Comparison of ENCODE assay signal across 26 cellular contexts in the genomic region with DNA sequence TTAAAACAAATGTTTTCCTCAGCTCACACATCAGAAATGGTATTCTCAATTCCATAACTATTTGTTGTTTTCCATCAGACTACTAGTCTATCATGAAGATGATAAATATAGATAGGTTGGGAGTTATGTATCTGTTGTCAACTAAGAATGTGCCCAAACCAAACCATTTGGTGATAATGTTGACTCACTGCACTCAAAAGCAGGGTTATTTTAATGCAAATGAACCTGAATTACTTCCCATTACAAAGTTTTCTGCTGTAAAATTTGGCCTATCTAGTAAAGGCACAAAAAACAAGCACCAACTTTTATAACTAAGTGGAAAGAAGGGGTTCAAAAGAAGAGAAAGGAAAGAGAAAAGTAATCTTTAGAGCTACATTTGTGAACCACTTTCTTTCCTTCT.
"Had no signal": no experiment of that assay in that cellular context is flagged by ENCODE, and none has a peak within 500 bp of the region (broad histone marks: within the 10 kb centered on the region; RNA-seq: fewer than 3 reads in every experiment).

No MANE protein-coding gene starts in this region.

- H3K4me3 ChIP-seq: esophagus squamous epithelium, gastroesophageal sphincter, lung, pancreas, right lobe of liver, spleen, testis, tibial nerve, upper lobe of right lung, vagina had no signal

- H3K27me3 Mint-ChIP-seq: dendritic cell treated with granulocyte-macrophage colony-stimulating factor and Interleukin-4, amounts not matched to agents 40 ng/mL and 50 ng/mL, for 4 days; effector memory CD8-positive, alpha-beta T cell; naive B cell; progenitor cell of endocrine pancreas; stimulated activated naive B cell treated with anti-CD40 and anti-IgM and Interleukin-4, amounts not matched to agents 10 μg/mL and 1 μg/mL and 100 μg/mL, for 72 hours; stimulated activated naive CD8-positive, alpha-beta T cell treated with anti-CD3 and anti-CD28 coated beads, Interleukin-15, amount 100 ng/mL, for 72 hours had no signal

- H3K27ac Mint-ChIP-seq: dendritic cell treated with granulocyte-macrophage colony-stimulating factor and Interleukin-4, amounts not matched to agents 40 ng/mL and 50 ng/mL, for 4 days; effector memory CD8-positive, alpha-beta T cell; nephron; stimulated activated naive B cell treated with anti-CD40 and anti-IgM and Interleukin-4, amounts not matched to agents 10 μg/mL and 1 μg/mL and 100 μg/mL, for 72 hours; stimulated activated naive CD8-positive, alpha-beta T cell treated with anti-CD3 and anti-CD28 coated beads, Interleukin-15, amount 100 ng/mL, for 72 hours had no signal

- H3K4me1 Mint-ChIP-seq: naive B cell; nephron; stimulated activated naive B cell treated with anti-CD40 and anti-IgM and Interleukin-4, amounts not matched to agents 10 μg/mL and 1 μg/mL and 100 μg/mL, for 72 hours; stimulated activated naive CD8-positive, alpha-beta T cell treated with anti-CD3 and anti-CD28 coated beads, Interleukin-15, amount 100 ng/mL, for 72 hours had no signal

- DNase-seq: effector memory CD8-positive, alpha-beta T cell; esophagus squamous epithelium; foreskin fibroblast; glutamatergic neuron; left colon; left ventricle myocardium superior; mesenchymal stem cell; naive B cell; occipital lobe; pancreas; right lobe of liver; spleen; stimulated activated CD4-positive, alpha-beta T cell treated with anti-CD3 and anti-CD28 coated beads, Interleukin-15, amount 100 ng/mL, for 24 hours; stimulated activated CD4-positive, alpha-beta T cell treated with anti-CD3 and anti-CD28 coated beads, Interleukin-1b, Interleukin-23, amount 100 ng/mL, for 48 hours; stimulated activated CD4-positive, alpha-beta T cell treated with anti-CD3 and anti-CD28 coated beads, Interleukin-4, amount 100 ng/mL, for 24 hours; stimulated activated naive B cell treated with anti-CD40 and anti-IgM and Interleukin-4, amounts not matched to agents 10 μg/mL and 1 μg/mL and 100 μg/mL, for 72 hours; stimulated activated naive CD8-positive, alpha-beta T cell treated with anti-CD3 and anti-CD28 coated beads, Interleukin-15, amount 100 ng/mL, for 72 hours; testis; upper lobe of right lung had no signal

- H3K27me3 ChIP-seq: esophagus squamous epithelium, gastroesophageal sphincter, pancreas, right lobe of liver, spleen, testis, tibial nerve, upper lobe of right lung, vagina had no signal

- H3K9me3 ChIP-seq: esophagus squamous epithelium, gastroesophageal sphincter, right lobe of liver, testis, tibial nerve, upper lobe of right lung, vagina had no signal

- H3K36me3 ChIP-seq: vagina had no signal

- H3K4me3 Mint-ChIP-seq: dendritic cell treated with granulocyte-macrophage colony-stimulating factor and Interleukin-4, amounts not matched to agents 40 ng/mL and 50 ng/mL, for 4 days; effector memory CD8-positive, alpha-beta T cell; naive B cell; nephron; stimulated activated naive B cell treated with anti-CD40 and anti-IgM and Interleukin-4, amounts not matched to agents 10 μg/mL and 1 μg/mL and 100 μg/mL, for 72 hours; stimulated activated naive CD8-positive, alpha-beta T cell treated with anti-CD3 and anti-CD28 coated beads, Interleukin-15, amount 100 ng/mL, for 72 hours had no signal

- ATAC-seq: effector memory CD8-positive, alpha-beta T cell; gastroesophageal sphincter; left colon; left ventricle myocardium superior; pancreas; right lobe of liver; stimulated activated naive B cell treated with anti-CD40 and anti-IgM and Interleukin-4, amounts not matched to agents 10 μg/mL and 1 μg/mL and 100 μg/mL, for 72 hours; stimulated activated naive CD8-positive, alpha-beta T cell treated with anti-CD3 and anti-CD28 coated beads, Interleukin-15, amount 100 ng/mL, for 72 hours; upper lobe of right lung had no signal

- H3K4me1 ChIP-seq: esophagus squamous epithelium, gastroesophageal sphincter, pancreas, right lobe of liver, spleen, testis, tibial nerve, upper lobe of right lung, vagina had no signal

- H3K9me3 Mint-ChIP-seq: effector memory CD8-positive, alpha-beta T cell had no signal

- H3K27ac ChIP-seq: esophagus squamous epithelium, gastroesophageal sphincter, pancreas, right lobe of liver, spleen, testis, tibial nerve, upper lobe of right lung, vagina had no signal
